In genomic region chr18:31826673-31827325, GRCh38 we compare ENCODE assay signal across 8 cellular contexts.
DNase-seq lines count a peak whose midpoint lies in the region; ATAC-seq and TF ChIP-seq lines count a peak whose summit lies in the region.
"Not testable (repeated sequence)": the region's sequence is repeated elsewhere in the genome, so short reads cannot be mapped to it uniquely, and the experiment has no call there.

No MANE protein-coding gene starts in this region.

- H3K9me3 Mint-ChIP-seq in WTC11, result peaks cover 18% of the 10 kb centered on the region
- H3K9me3 Mint-ChIP-seq in endodermal cell, result peaks cover 22% of the 10 kb centered on the region
- peaks cover 24% of the 10 kb centered on the region for H3K9me3 Mint-ChIP-seq in nephron progenitor cell

- DNase-seq in ELF-1 (ENCODE audit: low read depth, low spot score) (peak; percentile 95), Karpas-422 (peak; percentile 36), WTC11 (ENCODE audit: low spot score) (peak; percentile 48), endodermal cell (peak; percentile 87)
- not testable (repeated sequence) for DNase-seq in left colon, nephron progenitor cell

- not testable (repeated sequence) for H3K4me3 ChIP-seq in HEK293 (ENCODE audit: low read depth, low read length); Karpas-422 (ENCODE audit: low read length); endodermal cell (ENCODE audit: low read length)
- H3K4me3 ChIP-seq in iPS-15b (ENCODE audit: low read depth, low read length), result peak overlapping the region; percentile 28

- not testable (repeated sequence) for H2AFZ ChIP-seq in Karpas-422 (ENCODE audit: low read length)

- peak; percentile 23 for ATAC-seq in WTC11
- ATAC-seq in left colon, result peak; percentile 14

- peaks cover 45% of the 10 kb centered on the region for H3K4me1 Mint-ChIP-seq in WTC11
- peaks cover 26% of the 10 kb centered on the region for H3K4me1 Mint-ChIP-seq in endodermal cell
- not testable (repeated sequence) for H3K4me1 Mint-ChIP-seq in nephron progenitor cell

- H3K4me2 ChIP-seq in Karpas-422 (ENCODE audit: low read depth, low read length, poor library complexity, severe bottlenecking), result not testable (repeated sequence)

- not testable (repeated sequence) for H3K9ac ChIP-seq in Karpas-422 (ENCODE audit: low read length); endodermal cell (ENCODE audit: extremely low read depth, low read length, poor library complexity, severe bottlenecking)
- H3K9ac ChIP-seq in iPS-15b (ENCODE audit: low read depth, low read length), result peak overlapping the region; percentile 62

- peaks cover 39% of the 10 kb centered on the region for H3K36me3 Mint-ChIP-seq in WTC11
- H3K36me3 Mint-ChIP-seq in endodermal cell (ENCODE audit: low read depth), result peaks cover 40% of the 10 kb centered on the region
- H3K36me3 Mint-ChIP-seq in nephron progenitor cell (ENCODE audit: low read depth), result peaks cover 47% of the 10 kb centered on the region

- not testable (repeated sequence) for H4K20me1 ChIP-seq in Karpas-422 (ENCODE audit: insufficient read depth, low read depth, low read length)

- TF ChIP-seq CTCF in HEK293 (tag by site-specific recombination; IDR thresholded peaks at IDR 0.05); WTC11 (IDR thresholded peaks at IDR 0.05); endodermal cell (conservative IDR thresholded peaks at IDR 0.05); nephron progenitor cell (IDR thresholded peaks at IDR 0.05): not testable (repeated sequence)

- H3K27ac ChIP-seq in HEK293 (ENCODE audit: extremely low read depth, low read depth, low read length); Karpas-422 (ENCODE audit: low read length); endodermal cell (ENCODE audit: low read depth, low read length): not testable (repeated sequence)

- H3K9me2 ChIP-seq in Karpas-422 (replicated peaks; ENCODE audit: insufficient read depth, low read length), result not testable (repeated sequence)

- intact Hi-C loops in left colon (cut with DNase I, micrococcal nuclease), result not testable (repeated sequence)

- not testable (repeated sequence) for H3K27me3 ChIP-seq in Karpas-422 (ENCODE audit: low read length); endodermal cell (ENCODE audit: control insufficient read depth, insufficient read depth, low read length, poor library complexity, severe bottlenecking); iPS-15b (ENCODE audit: control insufficient read depth, insufficient read depth, low read length)

- not testable (repeated sequence) for H3K9me3 ChIP-seq in HEK293 (ENCODE audit: control insufficient read depth, insufficient read depth, low read depth, low read length); Karpas-422 (ENCODE audit: low read length); iPS-15b (ENCODE audit: control insufficient read depth, insufficient read depth, low read length)
- peaks cover 35% of the 10 kb centered on the region for H3K9me3 ChIP-seq in endodermal cell (ENCODE audit: control insufficient read depth, low read length)

- H3K4me3 Mint-ChIP-seq in WTC11 (peak overlapping the region; percentile 40; the same call in 1 of the 2 replicates), endodermal cell (peak overlapping the region; percentile 19)
- H3K4me3 Mint-ChIP-seq in nephron progenitor cell, result not testable (repeated sequence)

- POLR2A ChIA-PET in HEK293 (lab: Yijun Ruan, JAX) (interaction anchor here (1.0 kb wide), 1 partner anchor 11 kb away, joined by 4 read pairs; no protein-coding TSS in a partner anchor), WTC11 (lab: Charles Lee) (interaction anchor here (1.0 to 1.4 kb wide), 2 partner anchors 116 kb away, joined by 3 to 7 read pairs; partner anchors contain the start of gene TRAPPC8)

- WGBS in endodermal cell (ENCODE audit: insufficient coverage in 1 of 2, insufficient read length in 1 of 2), 2 experiments, result 78% methylated on average over 10 of the region's 10 CpGs

- H3K27ac Mint-ChIP-seq in WTC11 (peak overlapping the region; percentile 99), endodermal cell (peak overlapping the region; percentile 96), nephron progenitor cell (peak overlapping the region; percentile 23)

- not testable (repeated sequence) for H3K79me2 ChIP-seq in Karpas-422 (ENCODE audit: low read length)

- H3K36me3 ChIP-seq in HEK293 (ENCODE audit: control insufficient read depth in 2 of 2, insufficient read depth in 1 of 2, low read length in 2 of 2) (peaks cover 0 to 29% of the 10 kb centered on the region in 2 experiments; a peak in 1 of 3 replicates), Karpas-422 (ENCODE audit: insufficient read depth, low read length) (peaks cover 12% of the 10 kb centered on the region), endodermal cell (ENCODE audit: control insufficient read depth, insufficient read depth, low read length) (peaks cover 45% of the 10 kb centered on the region)
- H3K36me3 ChIP-seq in iPS-15b (ENCODE audit: control insufficient read depth, insufficient read depth, low read length), result not testable (repeated sequence)

- CTCF ChIA-PET in HEK293 (lab: Yijun Ruan, JAX), result interaction anchor here (0.5 to 0.6 kb wide), 3 partner anchors 85 to 268 kb away, joined by 3 to 4 read pairs (median 3); no protein-coding TSS in a partner anchor
- CTCF ChIA-PET in WTC11 (lab: Charles Lee), result interaction anchor here (2.2 kb wide), 1 partner anchor 271 kb away, joined by 7 read pairs; no protein-coding TSS in a partner anchor

- not testable (repeated sequence) for H3K27me3 Mint-ChIP-seq in WTC11 (ENCODE audit: low read depth); endodermal cell (ENCODE audit: insufficient read depth); nephron progenitor cell (ENCODE audit: low read depth, poor library complexity)

- H3K4me1 ChIP-seq in HEK293 (ENCODE audit: control insufficient read depth, insufficient read depth, low read length); Karpas-422 (ENCODE audit: low read length); endodermal cell (ENCODE audit: control insufficient read depth, insufficient read depth, low read length): not testable (repeated sequence)
- H3K4me1 ChIP-seq in iPS-15b (ENCODE audit: control insufficient read depth, insufficient read depth, low read length), result peaks cover 17% of the 10 kb centered on the region

TF ChIP-seq in HEK293, 187 proteins besides CTCF, POLR2A, EP300 and RAD21:
- TF ChIP-seq SETDB1 (IDR thresholded peaks at IDR 0.05; ENCODE audit: insufficient read length, low read length) (peak; percentile 69), GLIS1 (tag by site-specific recombination; IDR thresholded peaks at IDR 0.05) (peak; percentile 52), TRIM28 (IDR thresholded peaks at IDR 0.05; ENCODE audit: borderline replicate concordance, low read length) (peak; percentile 37; the same call in 1 of the 2 replicates), WT1 (tag by site-specific recombination; IDR thresholded peaks at IDR 0.05) (peak; percentile 57; the same call in 1 of the 2 replicates)
TF ChIP-seq in HEK293: peak in this region for 4; not testable (repeated sequence) for 183.

TF ChIP-seq in WTC11, 78 proteins besides CTCF, POLR2A, EP300 and RAD21 (continues in another document):
- TF ChIP-seq, protein P1, sequence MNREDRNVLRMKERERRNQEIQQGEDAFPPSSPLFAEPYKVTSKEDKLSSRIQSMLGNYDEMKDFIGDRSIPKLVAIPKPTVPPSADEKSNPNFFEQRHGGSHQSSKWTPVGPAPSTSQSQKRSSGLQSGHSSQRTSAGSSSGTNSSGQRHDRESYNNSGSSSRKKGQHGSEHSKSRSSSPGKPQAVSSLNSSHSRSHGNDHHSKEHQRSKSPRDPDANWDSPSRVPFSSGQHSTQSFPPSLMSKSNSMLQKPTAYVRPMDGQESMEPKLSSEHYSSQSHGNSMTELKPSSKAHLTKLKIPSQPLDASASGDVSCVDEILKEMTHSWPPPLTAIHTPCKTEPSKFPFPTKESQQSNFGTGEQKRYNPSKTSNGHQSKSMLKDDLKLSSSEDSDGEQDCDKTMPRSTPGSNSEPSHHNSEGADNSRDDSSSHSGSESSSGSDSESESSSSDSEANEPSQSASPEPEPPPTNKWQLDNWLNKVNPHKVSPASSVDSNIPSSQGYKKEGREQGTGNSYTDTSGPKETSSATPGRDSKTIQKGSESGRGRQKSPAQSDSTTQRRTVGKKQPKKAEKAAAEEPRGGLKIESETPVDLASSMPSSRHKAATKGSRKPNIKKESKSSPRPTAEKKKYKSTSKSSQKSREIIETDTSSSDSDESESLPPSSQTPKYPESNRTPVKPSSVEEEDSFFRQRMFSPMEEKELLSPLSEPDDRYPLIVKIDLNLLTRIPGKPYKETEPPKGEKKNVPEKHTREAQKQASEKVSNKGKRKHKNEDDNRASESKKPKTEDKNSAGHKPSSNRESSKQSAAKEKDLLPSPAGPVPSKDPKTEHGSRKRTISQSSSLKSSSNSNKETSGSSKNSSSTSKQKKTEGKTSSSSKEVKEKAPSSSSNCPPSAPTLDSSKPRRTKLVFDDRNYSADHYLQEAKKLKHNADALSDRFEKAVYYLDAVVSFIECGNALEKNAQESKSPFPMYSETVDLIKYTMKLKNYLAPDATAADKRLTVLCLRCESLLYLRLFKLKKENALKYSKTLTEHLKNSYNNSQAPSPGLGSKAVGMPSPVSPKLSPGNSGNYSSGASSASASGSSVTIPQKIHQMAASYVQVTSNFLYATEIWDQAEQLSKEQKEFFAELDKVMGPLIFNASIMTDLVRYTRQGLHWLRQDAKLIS (CRISPR knock-in tag; IDR thresholded peaks at IDR 0.05; ENCODE audit: borderline replicate concordance), result 0 out of 2 replicates have a peak, but pooled peaks have one; percentile 19
- TF ChIP-seq CREB1 (CRISPR knock-in tag; IDR thresholded peaks at IDR 0.05) (peak; percentile 40; the same call in 1 of the 2 replicates), USF1 (CRISPR knock-in tag; IDR thresholded peaks at IDR 0.05) (0 out of 2 replicates have a peak, but pooled peaks have one; percentile 29)

Comparison
In these comparisons a context has a peak if more than half of its experiments do, and no peak if none do; other contexts are left out.
1. H3K27ac Mint-ChIP-seq: peak in every context shown above with its lines; median percentile 99 in WTC11; 96 in endodermal cell; 23 in nephron progenitor cell.